ENCODE assay signal across 8 cellular contexts in the genomic region with DNA sequence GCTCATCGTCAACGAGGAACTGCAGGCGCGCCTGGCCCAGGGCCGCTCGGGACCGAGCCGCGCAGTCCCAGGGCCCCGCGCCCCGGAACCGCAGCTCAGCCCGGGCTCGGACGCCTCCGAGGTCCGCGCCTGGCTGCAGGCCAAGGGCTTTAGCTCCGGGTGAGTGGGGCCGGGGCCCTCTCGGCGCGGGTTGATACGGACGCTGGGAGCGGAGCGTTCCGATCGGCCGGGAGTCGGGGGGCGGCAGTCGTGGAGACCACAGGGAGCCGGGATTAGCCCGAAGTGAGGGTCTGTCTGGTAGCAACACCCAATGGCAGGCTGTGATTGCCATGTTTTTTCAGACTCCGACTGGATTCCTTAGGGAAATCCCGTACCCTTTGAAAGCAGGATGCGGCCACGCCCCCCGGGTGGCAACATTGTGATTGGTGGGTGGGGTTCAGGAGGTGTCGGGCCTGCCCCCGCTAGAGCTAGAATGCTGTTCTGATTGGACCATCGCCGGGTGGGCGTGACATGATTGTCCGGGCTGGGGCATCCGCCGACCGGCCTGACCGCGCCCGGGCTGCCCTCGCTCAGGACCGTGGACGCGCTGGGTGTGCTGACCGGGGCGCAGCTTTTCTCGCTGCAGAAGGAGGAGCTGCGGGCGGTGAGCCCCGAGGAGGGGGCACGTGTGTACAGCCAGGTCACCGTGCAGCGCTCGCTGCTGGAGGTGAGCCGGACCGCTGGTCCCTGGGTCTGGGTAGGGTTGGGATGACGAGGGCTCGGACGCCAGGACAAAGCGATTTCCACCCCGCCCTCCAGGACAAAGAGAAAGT. TPM values are rescaled to one million over a fixed set of nuclear protein-coding genes. Genes with fewer than 3 reads are reported as not detected.
DNase-seq lines count a peak whose midpoint lies in the region; ATAC-seq lines count a peak whose summit lies in the region.

No MANE protein-coding gene starts in this region.

- H3K4me1 Mint-ChIP-seq in T-cell: peaks cover 23 to 40% (median 40%) of the 10 kb centered on the region in 3 donors

- no peak overlapping the region for H3K27ac ChIP-seq in Karpas-422 (ENCODE audit: low read length)

- no peak overlapping the region for H3K9ac ChIP-seq in Karpas-422 (ENCODE audit: low read length)

- intact Hi-C loops in posterior vena cava (cut with DNase I): no loop called here

- H3K27ac Mint-ChIP-seq in T-cell: no peak overlapping the region

- H3K36me3 Mint-ChIP-seq in T-cell: peaks cover 13% of the 10 kb centered on the region

- H3K9me3 ChIP-seq in Karpas-422 (ENCODE audit: low read length): no peaks in the 10 kb centered on the region

- H4K20me1 ChIP-seq in Karpas-422 (ENCODE audit: insufficient read depth, low read depth, low read length): 0 out of 2 replicates have a peak, but pooled peaks cover 13% of the 10 kb centered on the region

- peaks cover 53 to 62% of the 10 kb centered on the region in 2 donors for H3K27me3 Mint-ChIP-seq in T-cell

- ATAC-seq in T-cell (replicated peaks in 1 of 4) (peak; percentile 33 to 70 (median 60)), GM18873 (IDR thresholded peaks at IDR 0.05; ENCODE audit: low FRiP score, unreplicated experiment) (no peak)

- H3K79me2 ChIP-seq in Karpas-422 (ENCODE audit: low read length): no peaks in the 10 kb centered on the region

- no peak overlapping the region for H3K4me3 ChIP-seq in Karpas-422 (ENCODE audit: low read length)

- no peaks in the 10 kb centered on the region for H3K4me1 ChIP-seq in Karpas-422 (ENCODE audit: low read length)

- H3K9me3 Mint-ChIP-seq in T-cell: no peaks in the 10 kb centered on the region

- H2AFZ ChIP-seq in Karpas-422 (ENCODE audit: low read length): no peak overlapping the region

- POLR2A ChIA-PET in T-cell (lab: Charles Lee): interaction anchor here in 1 of 2 donors (0.6 kb wide), 1 partner anchor 269 kb away, joined by 3 read pairs; no protein-coding TSS in a partner anchor

- peak overlapping the region; percentile 31 to 76 (median 63) for H3K4me3 Mint-ChIP-seq in T-cell

- H3K9me2 ChIP-seq in Karpas-422 (replicated peaks; ENCODE audit: insufficient read depth, low read length): no peaks in the 10 kb centered on the region

- no peak overlapping the region for H3K4me2 ChIP-seq in Karpas-422 (ENCODE audit: low read depth, low read length, poor library complexity, severe bottlenecking)

- no peaks in the 10 kb centered on the region for H3K27me3 ChIP-seq in Karpas-422 (ENCODE audit: low read length)

- DNase-seq in NCI-H2081 (lab: John Stamatoyannopoulos, UW) (peak; percentile 23 to 30), NCI-H2081 treated with DMSO at 0.1 percent for 48 hours (lab: John Stamatoyannopoulos, UW) (no peak), T-cell (peak in 22 of 34 experiments; percentile 9 to 55 (median 34)), brain pericyte (ENCODE audit: low read depth, low spot score) (peak; percentile 63), hippocampal formation (lab: John Stamatoyannopoulos, UW) (peak; percentile 35 to 75), posterior vena cava (ENCODE audit: low spot score) (peak; percentile 97), Karpas-422 (no peak)

- CTCF ChIA-PET in T-cell (lab: Charles Lee): no interaction called here

- H3K36me3 ChIP-seq in Karpas-422 (ENCODE audit: insufficient read depth, low read length): peaks cover 27% of the 10 kb centered on the region

RNA-seq across cellular contexts. Expression of a gene that starts 11.3 kb away (rescaled TPM):
- total RNA-seq in T-cell: 1 to 10 TPM; 1.1 to 3.5 (median 2.0) TPM
- total RNA-seq in posterior vena cava: 1 to 10 TPM in 1 of 2 donors, under 1 TPM in 1; 0.38 to 2.1 TPM
- total RNA-seq in Karpas-422 (2014; rRNA removed; shearing (Covaris generic); ENCODE audit: low replicate concordance): not detected in 2 replicates

RNA-seq across cellular contexts. Expression of a gene that starts 24.0 kb away (rescaled TPM):
- total RNA-seq in T-cell: 10 to 100 TPM; 12.4 to 35.8 (median 21.6) TPM
- 1 to 10 TPM; 7.8 to 8.1 TPM for total RNA-seq in posterior vena cava
- 16.4 and 23.8 TPM in 2 replicates for total RNA-seq in Karpas-422 (2014; rRNA removed; shearing (Covaris generic); ENCODE audit: low replicate concordance)

RNA-seq across cellular contexts. Expression of a gene that starts 30.5 kb away (rescaled TPM):
- total RNA-seq in T-cell (100 to 1,000 TPM; 129 to 197 (median 173) TPM), posterior vena cava (100 to 1,000 TPM; 207 to 252 TPM)
- total RNA-seq in Karpas-422 (2014; rRNA removed; shearing (Covaris generic); ENCODE audit: low replicate concordance): 81.8 and 267 TPM in 2 replicates

RNA-seq across cellular contexts. Expression of a gene that starts 48.9 kb away (rescaled TPM):
- total RNA-seq in T-cell (under 1 TPM in 4 of 5 donors, not detected in 1; 0.33 to 0.55 (median 0.47) TPM), posterior vena cava (under 1 TPM in 1 of 2 donors, not detected in 1; 0.19 TPM)
- total RNA-seq in Karpas-422 (2014; rRNA removed; shearing (Covaris generic); ENCODE audit: low replicate concordance): 0.26 TPM in 1 of 2 replicates, not detected in the other

Comparison
In these comparisons a context has a peak if more than half of its experiments do, and no peak if none do; other contexts are left out.
1. DNase-seq: peak in NCI-H2081 (2 of 2), T-cell (22 of 34), brain pericyte (single experiment), hippocampal formation (2 of 2) and posterior vena cava (single experiment); none in NCI-H2081 treated with DMSO at 0.1 percent for 48 hours (single experiment) and Karpas-422 (single experiment).